Comparison of ENCODE assay signal across 9 cellular contexts in the genomic region with DNA sequence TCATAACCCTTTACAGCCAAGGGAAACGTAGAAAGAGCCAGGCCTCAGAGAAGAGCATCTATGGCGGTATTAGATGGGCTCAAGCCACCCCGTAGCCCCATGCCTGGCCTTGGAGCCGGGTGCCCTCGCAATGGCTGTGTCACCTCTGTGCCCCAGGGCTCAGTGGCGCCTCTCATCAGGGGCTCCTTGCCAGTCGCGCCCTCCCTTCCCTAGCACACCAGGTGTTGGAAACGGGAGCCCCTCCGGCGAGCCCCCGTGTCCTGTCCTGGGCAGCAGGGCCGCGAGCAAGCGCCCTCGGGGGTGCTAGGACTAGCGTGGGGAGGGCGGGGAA. TPM values are rescaled to one million over a fixed set of nuclear protein-coding genes. Genes with fewer than 3 reads are reported as not detected.
DNase-seq lines count a peak whose midpoint lies in the region; ATAC-seq and TF ChIP-seq lines count a peak whose summit lies in the region.
"Had no signal": no experiment of that assay in that cellular context is flagged by ENCODE, and none has a peak within 500 bp of the region (broad histone marks: within the 10 kb centered on the region; RNA-seq: fewer than 3 reads in every experiment).

No MANE protein-coding gene starts in this region.

- H3K36me3 ChIP-seq in SJCRH30 (peaks cover 25% of the 10 kb centered on the region), psoas muscle (ENCODE audit: insufficient read depth in 1 of 2, low read depth in 1 of 2) (peaks cover 16 to 23% of the 10 kb centered on the region in 2 donors)

- 0 to 1% (median 0%) methylated on average over 17 to 18 of the region's 18 CpGs for WGBS in psoas muscle, 3 donors

- H3K4me3 ChIP-seq in SJCRH30 (peak overlapping the region; percentile 77), fibroblast of the aortic adventitia (ENCODE audit: low read depth, low read length) (peak overlapping the region; percentile 88), psoas muscle (peak overlapping the region; percentile 97)

- H3K27ac ChIP-seq in SJCRH30 (peak overlapping the region; percentile 68), psoas muscle (peak overlapping the region; percentile 87)

- peak; percentile 6 to 12 for DNase-seq in SJCRH30
- DNase-seq in fibroblast of the aortic adventitia (ENCODE audit: low read depth): no peak
- DNase-seq in psoas muscle: no peak
- DNase-seq in LoVo (ENCODE audit: low spot score): no peak
- no peak for DNase-seq in T-helper 9 cell

- H3K4me1 ChIP-seq in SJCRH30 (no peaks in the 10 kb centered on the region), psoas muscle (peaks cover 5% of the 10 kb centered on the region)

- TF ChIP-seq CTCF in fibroblast of the aortic adventitia (IDR thresholded peaks at IDR 0.05; ENCODE audit: insufficient read depth, low read length) (no peak), psoas muscle (IDR thresholded peaks at IDR 0.05) (no peak)

- H3K27me3 ChIP-seq in SJCRH30 (no peaks in the 10 kb centered on the region), psoas muscle (ENCODE audit: insufficient read depth in 3 of 3, low read length in 2 of 3) (no peaks in the 10 kb centered on the region)

- H3K9me3 ChIP-seq in SJCRH30 (replicated peaks): peaks cover 19% of the 10 kb centered on the region; the same call in 1 of the 2 replicates
- H3K9me3 ChIP-seq in psoas muscle: peaks cover 63% of the 10 kb centered on the region

- peak; percentile 22 for ATAC-seq in GM19324 (IDR thresholded peaks at IDR 0.05; ENCODE audit: low FRiP score, unreplicated experiment)
- ATAC-seq in psoas muscle: peak in 2 of 4 donors; percentile 3 to 7
- ATAC-seq in GM21825 (IDR thresholded peaks at IDR 0.05; ENCODE audit: unreplicated experiment): no peak
- ATAC-seq in HG03045 (IDR thresholded peaks at IDR 0.05; ENCODE audit: unreplicated experiment): no peak

- intact Hi-C loops in psoas muscle (cut with DNase I): no loop called here

RNA-seq across cellular contexts. Expression of a gene that starts 0.5 kb away (rescaled TPM):
- total RNA-seq in SJCRH30 (2014; rRNA removed; shearing (Covaris generic)): 11.5 and 11.6 TPM in 2 replicates
- total RNA-seq in fibroblast of the aortic adventitia (ENCODE audit: low replicate concordance) (2.5 and 7.7 TPM in 2 replicates), psoas muscle (1 to 10 TPM; 1.6 to 3.7 (median 2.3) TPM)
- 1 to 10 TPM; 1.9 to 2.5 (median 2.1) TPM for polyA plus RNA-seq in psoas muscle

RNA-seq across cellular contexts. Expression of a gene that starts 11.9 kb away (rescaled TPM):
- 1.4 and 1.8 TPM in 2 replicates for total RNA-seq in SJCRH30 (2014; rRNA removed; shearing (Covaris generic))
- 3.6 and 13.6 TPM in 2 replicates for total RNA-seq in fibroblast of the aortic adventitia (ENCODE audit: low replicate concordance)
- total RNA-seq in psoas muscle: 1 to 10 TPM; 2.7 to 6.1 (median 3.1) TPM
- polyA plus RNA-seq in psoas muscle: 1 to 10 TPM in 2 of 3 donors, under 1 TPM in 1; 0.68 to 1.7 (median 1.6) TPM

RNA-seq across cellular contexts. Expression of a gene that starts 27.3 kb away (rescaled TPM):
- 0.16 and 0.18 TPM in 2 replicates for total RNA-seq in SJCRH30 (2014; rRNA removed; shearing (Covaris generic))
- total RNA-seq in fibroblast of the aortic adventitia (ENCODE audit: low replicate concordance) (0.49 TPM in 1 of 2 replicates, not detected in the other), psoas muscle (under 1 TPM; 0.49 to 0.83 (median 0.58) TPM)
- polyA plus RNA-seq in psoas muscle: 1 to 10 TPM in 1 of 3 donors, under 1 TPM in 2; 0.26 to 1.4 (median 0.30) TPM
- total RNA-seq: SK-MEL-5 had no signal

RNA-seq across cellular contexts. Expression of a gene that starts 30.7 kb away (rescaled TPM):
- 15.6 and 16.1 TPM in 2 replicates for total RNA-seq in SJCRH30 (2014; rRNA removed; shearing (Covaris generic))
- total RNA-seq in fibroblast of the aortic adventitia (ENCODE audit: low replicate concordance) (15.8 and 16.1 TPM in 2 replicates), psoas muscle (1 to 10 TPM; 3.8 to 9.5 (median 7.4) TPM)
- 1 to 10 TPM; 1.5 to 5.2 (median 1.8) TPM for polyA plus RNA-seq in psoas muscle

RNA-seq across cellular contexts. Expression of a gene that starts 55.6 kb away (rescaled TPM):
- total RNA-seq in SJCRH30 (2014; rRNA removed; shearing (Covaris generic)): 10.3 and 12.6 TPM in 2 replicates
- total RNA-seq in fibroblast of the aortic adventitia (ENCODE audit: low replicate concordance) (17.9 and 33.8 TPM in 2 replicates), psoas muscle (1 to 10 TPM; 3.7 to 7.0 (median 4.3) TPM)
- 1 to 10 TPM; 2.0 to 6.9 (median 2.8) TPM for polyA plus RNA-seq in psoas muscle

Comparison
In these comparisons a context has a peak if more than half of its experiments do, and no peak if none do; other contexts are left out.
1. DNase-seq: peak in SJCRH30 (2 of 2); none in fibroblast of the aortic adventitia (single experiment), psoas muscle (0 of 2), LoVo (single experiment) and T-helper 9 cell (single experiment).
2. Peak in every context shown above with its lines, with median percentiles within 50 percentile points of each other: H3K4me3 ChIP-seq.